ENCODE assay signal across 21 cellular contexts in the genomic region with DNA sequence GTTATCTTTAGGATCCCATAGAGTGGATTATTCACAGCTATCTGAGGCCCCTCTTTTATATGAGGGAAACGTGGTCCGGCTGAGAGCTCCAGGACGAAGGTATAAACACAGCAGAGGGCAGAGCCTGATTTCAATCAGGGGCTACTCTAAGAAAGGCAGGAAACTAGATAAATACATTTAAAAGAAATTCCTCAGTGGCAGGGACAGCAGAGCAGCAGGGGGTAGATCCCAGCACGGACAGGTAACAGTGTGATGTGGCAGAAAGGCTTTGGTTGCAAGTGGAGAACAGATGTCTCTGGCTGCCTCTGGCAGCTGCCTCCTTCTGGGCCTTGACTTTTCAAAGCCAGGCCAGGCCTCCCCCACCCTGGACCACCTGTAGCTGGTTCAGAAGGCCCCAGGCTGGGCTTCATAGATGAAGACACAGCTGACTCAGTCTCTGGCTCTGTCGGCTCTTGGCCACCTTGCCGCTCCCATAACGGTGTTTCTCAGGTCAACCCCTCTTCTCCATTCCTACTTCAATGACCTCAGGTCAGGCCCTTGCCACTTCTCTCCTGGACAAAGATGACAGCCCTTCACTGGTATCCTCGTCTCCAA. TPM values are rescaled to one million over a fixed set of nuclear protein-coding genes. Genes with fewer than 3 reads are reported as not detected.
DNase-seq lines count a peak whose midpoint lies in the region; ATAC-seq, FAIRE-seq and TF ChIP-seq lines count a peak whose summit lies in the region.
"Had no signal": no experiment of that assay in that cellular context is flagged by ENCODE, and none has a peak within 500 bp of the region (broad histone marks: within the 10 kb centered on the region; RNA-seq: fewer than 3 reads in every experiment).

No MANE protein-coding gene starts in this region.

- no peak overlapping the region for H3K14ac ChIP-seq in H1 (ENCODE audit: insufficient read length)

- no peaks in the 10 kb centered on the region for H3K36me3 Mint-ChIP-seq in activated naive CD4-positive, alpha-beta T cell treated with anti-CD3 and anti-CD28 coated beads, Interleukin-2, amount 10 ng/mL, durations not matched to agents 7 days and 5 days

- DNase-seq in activated naive CD4-positive, alpha-beta T cell treated with anti-CD3 and anti-CD28 coated beads, Interleukin-2, amount 10 ng/mL, durations not matched to agents 7 days and 5 days: no peak
- DNase-seq in activated naive CD4-positive, alpha-beta T cell treated with Interleukin-2 at 50 U/mL for 16 hours: no peak
- peak; percentile 27 to 53 for DNase-seq in H1 (ENCODE audit: low read depth in 1 of 2, low spot score in 2 of 2)
- DNase-seq in iPS DF 19.7 (ENCODE audit: low read depth, low spot score): peak; percentile 33
- peak; percentile 64 for DNase-seq in mesendoderm
- DNase-seq in upper lobe of right lung: no peak
- DNase-seq in left ventricle myocardium inferior: no peak
- DNase-seq: C1 segment of cervical spinal cord; Calu3; CD4-positive, alpha-beta T cell; DMS153; DMS79 treated with DMSO at 0.1 percent for 48 hours; EL; GDM1 had no signal

- H3K27ac ChIP-seq in H1 (ENCODE audit: low read depth, low read length) (no peak overlapping the region), mesendoderm (ENCODE audit: low read depth, low read length) (no peak overlapping the region), upper lobe of right lung (no peak overlapping the region), left ventricle myocardium inferior (replicated peaks) (no peak overlapping the region)
- H3K27ac ChIP-seq: HL-60 had no signal

- H3K23ac ChIP-seq in H1 (ENCODE audit: insufficient read length) (no peak overlapping the region), mesendoderm (ENCODE audit: low read length) (no peak overlapping the region)

- H3K56ac ChIP-seq in H1 (replicated peaks; ENCODE audit: insufficient read length, low read depth, low read length): no peak overlapping the region
- no peak overlapping the region for H3K56ac ChIP-seq in mesendoderm (ENCODE audit: low read length)

- H2BK15ac ChIP-seq in H1 (ENCODE audit: low read length) (no peak overlapping the region), mesendoderm (replicated peaks; ENCODE audit: low read depth) (no peak overlapping the region)

- H3K36me3 ChIP-seq in H1 (ENCODE audit: control insufficient read depth in 2 of 4, insufficient read depth in 4 of 4, low read length in 3 of 4): no peaks in the 10 kb centered on the region
- H3K36me3 ChIP-seq in mesendoderm (ENCODE audit: control insufficient read depth, insufficient read depth, low read length): no peaks in the 10 kb centered on the region
- H3K36me3 ChIP-seq in upper lobe of right lung: no peaks in the 10 kb centered on the region
- no peaks in the 10 kb centered on the region for H3K36me3 ChIP-seq in left ventricle myocardium inferior
- H3K36me3 ChIP-seq: HAP-1 had no signal

- H3K27me3 ChIP-seq in H1 (replicated peaks in 1 of 4; ENCODE audit: control insufficient read depth in 3 of 4, extremely low read depth in 1 of 4, insufficient read depth in 3 of 4, low read length in 3 of 4) (no peaks in the 10 kb centered on the region), mesendoderm (ENCODE audit: insufficient read depth, low read length, poor library complexity) (no peaks in the 10 kb centered on the region), upper lobe of right lung (no peaks in the 10 kb centered on the region), left ventricle myocardium inferior (ENCODE audit: low read depth) (no peaks in the 10 kb centered on the region)

- H4K5ac ChIP-seq in H1 (ENCODE audit: insufficient read length, low read depth, low read length): no peak overlapping the region
- H4K5ac ChIP-seq in mesendoderm (ENCODE audit: low read length): no peak overlapping the region

- H2BK5ac ChIP-seq in H1 (ENCODE audit: low read depth, low read length) (no peak overlapping the region), mesendoderm (ENCODE audit: low read length) (no peak overlapping the region)

- H3K4me2 ChIP-seq in H1 (ENCODE audit: insufficient read depth in 1 of 2, low read depth in 2 of 2, low read length in 2 of 2) (peak overlapping the region in 1 of 2 experiments; percentile 39; a peak in 1 of 4 replicates), mesendoderm (ENCODE audit: low read length) (no peak overlapping the region)

- H3K18ac ChIP-seq in H1 (ENCODE audit: extremely low read depth, low read length): no peak overlapping the region
- H3K18ac ChIP-seq in mesendoderm (ENCODE audit: low read length): no peak overlapping the region

- TF ChIP-seq RAD21 in H1 (IDR thresholded peaks at IDR 0.05 in 1 of 2, conservative IDR thresholded peaks at IDR 0.05 in 1 of 2; ENCODE audit: low read depth in 2 of 2, low read length in 2 of 2): no peak

- H3K4ac ChIP-seq in H1 (replicated peaks; ENCODE audit: insufficient read length, low read depth, low read length): no peak overlapping the region
- no peak overlapping the region for H3K4ac ChIP-seq in mesendoderm (ENCODE audit: low read depth, low read length)

- H2AFZ ChIP-seq in H1 (ENCODE audit: low read length): no peak overlapping the region

- WGBS in H1 (ENCODE audit: extremely low coverage in 1 of 2, insufficient coverage in 1 of 2, insufficient read length in 1 of 2, insufficient replicate concordance in 2 of 2, low coverage in 1 of 2, low lambda C conversion rate in 2 of 2, missing lambda C conversion rate in 1 of 2), 2 experiments: 79% methylated on average over 8 of the region's 8 CpGs; no CpG with 5 or more reads in 1 of the 2 experiments
- no CpG with 5 or more reads among the region's 8 CpGs for WGBS in mesendoderm (ENCODE audit: extremely low coverage, insufficient coverage, low lambda C conversion rate)

- H2BK20ac ChIP-seq in H1 (ENCODE audit: low read length): no peak overlapping the region

- no peaks in the 10 kb centered on the region for H3K23me2 ChIP-seq in H1 (ENCODE audit: low read depth, low read length)

- H3K79me2 ChIP-seq in H1 (ENCODE audit: control insufficient read depth in 1 of 2, insufficient read depth in 2 of 2, low read length in 2 of 2) (no peaks in the 10 kb centered on the region), mesendoderm (ENCODE audit: control insufficient read depth, insufficient read depth, low read length) (no peaks in the 10 kb centered on the region)

- H3K9me3 ChIP-seq in H1 (ENCODE audit: insufficient read depth in 2 of 2, low read depth in 1 of 2, low read length in 1 of 2): no peaks in the 10 kb centered on the region
- H3K9me3 ChIP-seq in upper lobe of right lung: no peaks in the 10 kb centered on the region
- no peaks in the 10 kb centered on the region for H3K9me3 ChIP-seq in left ventricle myocardium inferior (replicated peaks)
- H3K9me3 ChIP-seq: HAP-1 had no signal

- H3K4me3 ChIP-seq in H1 (ENCODE audit: extremely low read depth in 1 of 4, insufficient read depth in 2 of 4, low read depth in 3 of 4, low read length in 4 of 4) (no peak overlapping the region), mesendoderm (ENCODE audit: low read length) (no peak overlapping the region), upper lobe of right lung (no peak overlapping the region), left ventricle myocardium inferior (no peak overlapping the region)
- H3K4me3 ChIP-seq: HAP-1 had no signal

- no peak overlapping the region for H2BK12ac ChIP-seq in H1 (ENCODE audit: low read depth, low read length)

- H3K4me1 ChIP-seq in H1 (replicated peaks in 1 of 4; ENCODE audit: control insufficient read depth in 3 of 4, insufficient read depth in 4 of 4, low read length in 3 of 4) (peaks cover 0 to 2% (median under 1%) of the 10 kb centered on the region in 4 experiments; a peak in 4 of 7 replicates), mesendoderm (ENCODE audit: control insufficient read depth, low read depth, low read length) (no peaks in the 10 kb centered on the region), upper lobe of right lung (no peaks in the 10 kb centered on the region), left ventricle myocardium inferior (no peaks in the 10 kb centered on the region)
- H3K4me1 ChIP-seq: HAP-1 had no signal

- H3K4me1 Mint-ChIP-seq in activated naive CD4-positive, alpha-beta T cell treated with anti-CD3 and anti-CD28 coated beads, Interleukin-2, amount 10 ng/mL, durations not matched to agents 7 days and 5 days: no peaks in the 10 kb centered on the region

- TF ChIP-seq EP300 in H1 (IDR thresholded peaks at IDR 0.05; ENCODE audit: borderline replicate concordance in 1 of 2, low read depth in 2 of 2, low read length in 2 of 2): no peak

- H3K27ac Mint-ChIP-seq in activated naive CD4-positive, alpha-beta T cell treated with anti-CD3 and anti-CD28 coated beads, Interleukin-2, amount 10 ng/mL, durations not matched to agents 7 days and 5 days: peak overlapping the region; percentile 28
- H3K27ac Mint-ChIP-seq: B cell; CD4-positive, alpha-beta T cell had no signal

- CTCF ChIA-PET in activated naive CD4-positive, alpha-beta T cell treated with anti-CD3 and anti-CD28 coated beads, Interleukin-2, amount 10 ng/mL, durations not matched to agents 7 days and 5 days (lab: Charles Lee): no interaction called here
- CTCF ChIA-PET in H1 (lab: Charles Lee; ENCODE audit: partially characterized antibody): interaction anchor here (0.7 to 4.4 kb wide), 13 partner anchors 9 to 349 kb away, joined by 3 to 18 read pairs (median 4); no protein-coding TSS in a partner anchor

- TF ChIP-seq CTCF in H1 (IDR thresholded peaks at IDR 0.05; ENCODE audit: control extremely low read depth in 1 of 3, insufficient read depth in 1 of 3, low read depth in 1 of 3, low read length in 3 of 3) (no peak), upper lobe of right lung (IDR thresholded peaks at IDR 0.05) (no peak), left ventricle myocardium inferior (IDR thresholded peaks at IDR 0.05; ENCODE audit: borderline replicate concordance) (no peak)

- H3K9me3 Mint-ChIP-seq in activated naive CD4-positive, alpha-beta T cell treated with anti-CD3 and anti-CD28 coated beads, Interleukin-2, amount 10 ng/mL, durations not matched to agents 7 days and 5 days: no peaks in the 10 kb centered on the region
- H3K9me3 Mint-ChIP-seq: CD4-positive, alpha-beta T cell had no signal

- H2BK120ac ChIP-seq in H1 (replicated peaks; ENCODE audit: low read depth, low read length): no peak overlapping the region
- H2BK120ac ChIP-seq in mesendoderm (ENCODE audit: low read depth, low read length): no peak overlapping the region

- H3K9ac ChIP-seq in H1 (replicated peaks in 1 of 4; ENCODE audit: extremely low read depth in 1 of 4, low read depth in 3 of 4, low read length in 3 of 4) (no peak overlapping the region), mesendoderm (ENCODE audit: low read length) (no peak overlapping the region)

- H2AK5ac ChIP-seq in H1 (ENCODE audit: low read depth, low read length): no peak overlapping the region
- H2AK5ac ChIP-seq in mesendoderm (ENCODE audit: low read length): no peak overlapping the region

- H3K27me3 Mint-ChIP-seq in activated naive CD4-positive, alpha-beta T cell treated with anti-CD3 and anti-CD28 coated beads, Interleukin-2, amount 10 ng/mL, durations not matched to agents 7 days and 5 days: no peaks in the 10 kb centered on the region
- H3K27me3 Mint-ChIP-seq: CD4-positive, alpha-beta T cell had no signal

- POLR2A ChIA-PET in H1 (lab: Charles Lee; ENCODE audit: partially characterized antibody): no interaction called here

- H3K4me3 Mint-ChIP-seq in activated naive CD4-positive, alpha-beta T cell treated with anti-CD3 and anti-CD28 coated beads, Interleukin-2, amount 10 ng/mL, durations not matched to agents 7 days and 5 days: no peak overlapping the region
- H3K4me3 Mint-ChIP-seq: B cell; CD4-positive, alpha-beta T cell had no signal

- no peaks in the 10 kb centered on the region for H4K20me1 ChIP-seq in H1 (replicated peaks in 1 of 2; ENCODE audit: control insufficient read depth in 1 of 2, insufficient read depth in 2 of 2, low read length in 2 of 2)

- no peak overlapping the region for H4K91ac ChIP-seq in H1 (replicated peaks; ENCODE audit: insufficient read length, low read length)

- no peaks in the 10 kb centered on the region for H3K79me1 ChIP-seq in H1 (ENCODE audit: low read depth, low read length)
- no peaks in the 10 kb centered on the region for H3K79me1 ChIP-seq in mesendoderm (ENCODE audit: low read length)

- intact Hi-C loops in upper lobe of right lung (cut with DNase I) (no loop called here), left ventricle myocardium inferior (cut with micrococcal nuclease) (no loop called here)

- ATAC-seq in upper lobe of right lung: no peak
- ATAC-seq in GM19397 (IDR thresholded peaks at IDR 0.05; ENCODE audit: unreplicated experiment): no peak

- no peak for FAIRE-seq in H1 (lab: Jason Lieb, UNC)
- FAIRE-seq: A204.1, GM12892, GM19239 had no signal

- H4K8ac ChIP-seq in H1 (ENCODE audit: extremely low read depth, insufficient read depth, low read length): no peak overlapping the region
- H4K8ac ChIP-seq in mesendoderm (ENCODE audit: low read depth, low read length): no peak overlapping the region

- TF ChIP-seq POLR2A in H1 (IDR thresholded peaks at IDR 0.05; ENCODE audit: control extremely low read depth in 1 of 2, low read depth in 2 of 2, low read length in 2 of 2): no peak

RNA-seq across cellular contexts. Expression of a gene that starts 43.8 kb away (rescaled TPM):
- total RNA-seq in H1 (2021; fragmentation: NEBNext Ultra II Directional; extraction: Animal tissue kit (Norgen Biotek cat#: 25700)): 3.6 and 4.0 TPM in 2 replicates
- 2.3 and 3.0 TPM in 2 replicates for polyA plus RNA-seq in H1 (2011; rRNA removed)
- polyA plus RNA-seq in H1 (2011; cell fraction: cytosol; rRNA removed): 3.4 TPM
- 4.2 TPM for polyA plus RNA-seq in H1 (2011; cell fraction: nucleus; rRNA removed)
- 2.6 to 3.5 TPM (median 3.0 TPM) in 4 replicates for polyA plus RNA-seq in H1 (2012, experiment 1 of 2)
- polyA plus RNA-seq in H1 (2012, experiment 2 of 2): 1.8 TPM
- 1.9 TPM for polyA plus RNA-seq in H1 (2013, experiment 1 of 2)
- polyA plus RNA-seq in H1 (2013, experiment 2 of 2): 1.7 TPM
- 2.9 and 3.7 TPM in 2 replicates for polyA minus RNA-seq in H1 (2011; rRNA and poly(A)+ RNA removed)
- 1.5 TPM for polyA minus RNA-seq in H1 (2011; cell fraction: cytosol; rRNA and poly(A)+ RNA removed)
- polyA minus RNA-seq in H1 (2011; cell fraction: nucleus; rRNA and poly(A)+ RNA removed): 7.5 TPM
- polyA plus RNA-seq in mesendoderm (2013, experiment 1 of 2): 1.1 TPM
- polyA plus RNA-seq in mesendoderm (2013, experiment 2 of 2): 1.1 TPM
- total RNA-seq in upper lobe of right lung: 1.2 TPM
- 4.5 TPM for total RNA-seq in left ventricle myocardium inferior

Comparison
In these comparisons a context has a peak if more than half of its experiments do, and no peak if none do; other contexts are left out.
1. DNase-seq: peak in H1 (2 of 2), iPS DF 19.7 (single experiment) and mesendoderm (single experiment); none in activated naive CD4-positive, alpha-beta T cell treated with anti-CD3 and anti-CD28 coated beads, Interleukin-2, amount 10 ng/mL, durations not matched to agents 7 days and 5 days (single experiment), activated naive CD4-positive, alpha-beta T cell treated with Interleukin-2 at 50 U/mL for 16 hours (single experiment), upper lobe of right lung (single experiment) and left ventricle myocardium inferior (single experiment).